In the genomic region with DNA sequence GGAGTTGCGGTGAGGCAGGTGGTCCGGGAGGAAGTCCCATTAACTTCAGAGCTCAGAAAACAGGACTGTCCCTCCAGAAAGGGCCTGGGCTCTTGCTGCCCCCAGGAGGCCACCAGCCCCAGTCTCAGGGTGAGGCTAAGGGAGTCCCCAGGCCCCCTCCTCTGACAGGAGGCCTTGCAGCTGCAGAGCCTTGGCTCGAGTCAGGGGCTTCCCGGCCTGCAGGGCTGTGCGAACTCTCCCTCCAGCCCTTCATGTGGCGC, we compare ENCODE assay signal across 24 cellular contexts. TPM values are rescaled to one million over a fixed set of nuclear protein-coding genes. Genes with fewer than 3 reads are reported as not detected.
DNase-seq lines count a peak whose midpoint lies in the region; ATAC-seq, FAIRE-seq and TF ChIP-seq lines count a peak whose summit lies in the region.
"Had no signal": no experiment of that assay in that cellular context is flagged by ENCODE, and none has a peak within 500 bp of the region (broad histone marks: within the 10 kb centered on the region; RNA-seq: fewer than 3 reads in every experiment).

No MANE protein-coding gene starts in this region.

- H3K9ac ChIP-seq in HepG2 (ENCODE audit: insufficient read depth, low read depth, low read length): peak overlapping the region; percentile 7; the same call in 1 of the 2 replicates

- H3K9me3 ChIP-seq in HepG2 (ENCODE audit: low read length) (no peaks in the 10 kb centered on the region), right lobe of liver (no peaks in the 10 kb centered on the region), lower lobe of right lung (no peaks in the 10 kb centered on the region), osteoblast (ENCODE audit: low read depth, low read length) (no peaks in the 10 kb centered on the region)
- H3K9me3 ChIP-seq: A549; BLaER1 treated with 17β-estradiol and CSF1 and Interleukin-3, amounts not matched to agents 10 nM and 100 nM had no signal

- TF ChIP-seq RAD21 in HepG2 (CRISPR knock-in tag; IDR thresholded peaks at IDR 0.05): no peak

- BruUV-seq in HepG2 (replicated peaks; lab: Mats Ljungman, UMichigan): no TSS peak

- ATAC-seq in HepG2 (no peak), right lobe of liver (no peak), lower lobe of right lung (no peak), HG03432 (IDR thresholded peaks at IDR 0.05; ENCODE audit: unreplicated experiment) (no peak)
- ATAC-seq: A549, HCT116 had no signal

- FAIRE-seq in HepG2 (lab: Jason Lieb, UNC): no peak
- FAIRE-seq: A549 had no signal

- POLR2A ChIA-PET in HepG2 (lab: Yijun Ruan, JAX): interaction anchor here (0.5 to 1.3 kb wide), 4 partner anchors 29 to 96 kb away, joined by 3 to 8 read pairs (median 4); partner anchors contain the start of genes TOR4A and TPRN

- H4K20me1 ChIP-seq in HepG2 (ENCODE audit: insufficient read depth, low read length): peaks cover 14% of the 10 kb centered on the region
- peaks cover 18% of the 10 kb centered on the region for H4K20me1 ChIP-seq in osteoblast (ENCODE audit: insufficient read depth, low read length)

- H2AFZ ChIP-seq in HepG2 (ENCODE audit: low read length) (no peak overlapping the region), osteoblast (ENCODE audit: low read length) (no peak overlapping the region)

- in situ Hi-C loops in HepG2 (cut with HindIII; ENCODE audit: extremely low pct_ligation_motif_present, low pct_unique_long_range_greater_than_20kb): no loop called here

- H3K27me3 ChIP-seq in HepG2 (ENCODE audit: control insufficient read depth in 1 of 2, insufficient read depth in 2 of 2, low read length in 2 of 2) (peaks cover 2 to 9% of the 10 kb centered on the region in 2 experiments; a peak in 2 of 5 replicates), right lobe of liver (no peaks in the 10 kb centered on the region), lower lobe of right lung (ENCODE audit: low read depth) (no peaks in the 10 kb centered on the region), osteoblast (ENCODE audit: insufficient read depth, low read length) (peaks cover 5% of the 10 kb centered on the region)
- H3K27me3 ChIP-seq: BLaER1 treated with 17β-estradiol and CSF1 and Interleukin-3, amounts not matched to agents 10 nM and 100 nM had no signal

- no peak overlapping the region for H3K27ac ChIP-seq in HepG2 (ENCODE audit: extremely low read length, insufficient read depth, low read length)
- H3K27ac ChIP-seq in right lobe of liver: no peak overlapping the region
- H3K27ac ChIP-seq in lower lobe of right lung: peak overlapping the region; percentile 33
- H3K27ac ChIP-seq in osteoblast (ENCODE audit: low read depth, low read length): no peak overlapping the region
- H3K27ac ChIP-seq: 22Rv1; A549; BLaER1 treated with 17β-estradiol and CSF1 and Interleukin-3, amounts not matched to agents 10 nM and 100 nM had no signal

- TF ChIP-seq EP300 in HepG2 (IDR thresholded peaks at IDR 0.05; ENCODE audit: low read depth in 2 of 2, low read length in 2 of 2) (no peak), HepG2 (CRISPR knock-in tag; IDR thresholded peaks at IDR 0.05; ENCODE audit: borderline replicate concordance) (no peak)

- H3K79me2 ChIP-seq in HepG2 (ENCODE audit: insufficient read depth, low read length) (peaks cover 11% of the 10 kb centered on the region), osteoblast (ENCODE audit: insufficient read depth, low read length) (peaks cover 10% of the 10 kb centered on the region)

- H3K4me3 ChIP-seq in HepG2 (replicated peaks in 1 of 3; ENCODE audit: insufficient read depth in 1 of 3, low read depth in 2 of 3, low read length in 3 of 3) (peak overlapping the region in 2 of 3 experiments; percentile 7 to 64; a peak in 2 of 6 replicates), right lobe of liver (no peak overlapping the region), lower lobe of right lung (no peak overlapping the region), osteoblast (ENCODE audit: insufficient read depth, low read length) (no peak overlapping the region)
- H3K4me3 ChIP-seq: A549; BLaER1 treated with 17β-estradiol and CSF1 and Interleukin-3, amounts not matched to agents 10 nM and 100 nM had no signal

- H3K4me2 ChIP-seq in HepG2 (ENCODE audit: low read depth, low read length) (peak overlapping the region; percentile 87), osteoblast (ENCODE audit: insufficient read depth, low read length) (no peak overlapping the region)
- H3K4me2 ChIP-seq: A549 had no signal

- TF ChIP-seq POLR2A in HepG2 (IDR thresholded peaks at IDR 0.05; ENCODE audit: insufficient read depth in 1 of 2, low read depth in 2 of 2, low read length in 2 of 2): no peak
- TF ChIP-seq POLR2A in right lobe of liver (IDR thresholded peaks at IDR 0.05): no peak

- H3K4me1 ChIP-seq in HepG2 (ENCODE audit: insufficient read depth, low read length) (peaks cover 86% of the 10 kb centered on the region), right lobe of liver (peaks cover 0 to 2% (median under 1%) of the 10 kb centered on the region in 4 donors), lower lobe of right lung (peaks cover 16% of the 10 kb centered on the region), osteoblast (ENCODE audit: insufficient read depth, low read length) (no peaks in the 10 kb centered on the region)

- WGBS in HepG2 (ENCODE audit: low lambda C conversion rate): 49% methylated on average over 5 of the region's 6 CpGs
- WGBS in right lobe of liver (ENCODE audit: insufficient coverage, low coverage, low lambda C conversion rate, missing lambda C conversion rate): 81% methylated on average over 4 of the region's 6 CpGs

- intact Hi-C loops in HepG2 (cut with micrococcal nuclease; ENCODE audit: unreplicated experiment): no loop called here
- intact Hi-C loops in right lobe of liver (cut with DNase I): no loop called here
- intact Hi-C loops in lower lobe of right lung (cut with DNase I): no loop called here

- no peak for DNase-seq in HepG2 (ENCODE audit: low spot score)
- no peak for DNase-seq in right lobe of liver
- DNase-seq in lower lobe of right lung: no peak
- peak; percentile 50 for DNase-seq in osteoblast (ENCODE audit: insufficient read length, low spot score, missing footprints)
- no peak for DNase-seq in CD1c-positive myeloid dendritic cell (ENCODE audit: extremely low spot score)
- no peak for DNase-seq in NCI-H1417 (lab: John Stamatoyannopoulos, UW)
- DNase-seq in NCI-H226: no peak
- DNase-seq: AML-193; CD4-positive, CD25-positive, alpha-beta regulatory T cell; CD8-positive, alpha-beta memory T cell; COR-L47; DMS 273 treated with DMSO at 0.1 percent for 48 hours; DMS53; DND-41; EL; GOT3; H7; HFFc6 had no signal

- H3K36me3 ChIP-seq in HepG2 (replicated peaks in 1 of 2; ENCODE audit: control insufficient read depth in 1 of 2, insufficient read depth in 2 of 2, low read length in 2 of 2) (peaks cover 2 to 8% of the 10 kb centered on the region in 2 experiments; a peak in 3 of 5 replicates), right lobe of liver (peaks cover 0 to 8% (median 2%) of the 10 kb centered on the region in 4 donors), lower lobe of right lung (peaks cover 11% of the 10 kb centered on the region), osteoblast (ENCODE audit: insufficient read depth, low read length) (peaks cover 9% of the 10 kb centered on the region)

- CTCF ChIA-PET in HepG2 (lab: Yijun Ruan, JAX; ENCODE audit: low intra/inter-chr PET ratio, low total read pairs): interaction anchor here (1.1 kb wide), 1 partner anchor 12 kb away, joined by 3 read pairs; no protein-coding TSS in a partner anchor

- TF ChIP-seq CTCF in HepG2 (CRISPR knock-in tag; IDR thresholded peaks at IDR 0.05) (no peak), right lobe of liver (IDR thresholded peaks at IDR 0.05) (no peak), lower lobe of right lung (IDR thresholded peaks at IDR 0.05) (no peak), osteoblast (IDR thresholded peaks at IDR 0.05; ENCODE audit: extremely low read depth, low read depth, low read length) (no peak)

RNA-seq across cellular contexts. Expression of gene STPG3, which starts 3.2 kb away (rescaled TPM):
- total RNA-seq in HepG2 (2016; rRNA removed; fragmentation: Illumina TruSeq; extraction: Trizol): not detected in 2 replicates
- not detected in 2 replicates for total RNA-seq in HepG2 (2016; cell fraction: cytosol; rRNA removed; fragmentation: Illumina TruSeq; extraction: Trizol; ENCODE audit: low read depth)
- total RNA-seq in HepG2 (2016; cell fraction: insoluble cytoplasmic fraction; rRNA removed; fragmentation: Illumina TruSeq; extraction: Trizol): not detected in 2 replicates
- not detected in 2 replicates for total RNA-seq in HepG2 (2016; cell fraction: membrane; rRNA removed; fragmentation: Illumina TruSeq; extraction: Trizol)
- total RNA-seq in HepG2 (2016; cell fraction: nucleus; rRNA removed; fragmentation: Illumina TruSeq; extraction: Trizol): not detected in 2 replicates
- not detected in 2 replicates for polyA plus RNA-seq in HepG2 (2011; rRNA removed)
- polyA plus RNA-seq in HepG2 (2011; cell fraction: cytosol; rRNA removed): not detected in 2 replicates
- 0.45 and 0.50 TPM in 2 replicates for polyA plus RNA-seq in HepG2 (2011; cell fraction: nucleus; rRNA removed)
- polyA plus RNA-seq in HepG2 (2012): 0.27 and 0.35 TPM in 2 replicates
- polyA plus RNA-seq in HepG2 (2016; cell fraction: cytosol; fragmentation: Illumina TruSeq; extraction: Trizol; ENCODE audit: low read depth): not detected in 2 replicates
- polyA plus RNA-seq in HepG2 (2016; cell fraction: insoluble cytoplasmic fraction; fragmentation: Illumina TruSeq; extraction: Trizol; ENCODE audit: low read depth): not detected in 2 replicates
- not detected in 2 replicates for polyA plus RNA-seq in HepG2 (2016; cell fraction: membrane; fragmentation: Illumina TruSeq; extraction: Trizol; ENCODE audit: low read depth)
- polyA plus RNA-seq in HepG2 (2016; cell fraction: nucleus; fragmentation: Illumina TruSeq; extraction: Trizol; ENCODE audit: insufficient read depth, low read depth): not detected in 2 replicates
- polyA minus RNA-seq in HepG2 (2011; rRNA and poly(A)+ RNA removed; ENCODE audit: low replicate concordance): 0.23 TPM in 1 of 2 replicates, not detected in the other
- polyA minus RNA-seq in HepG2 (2011; cell fraction: cytosol; rRNA and poly(A)+ RNA removed): not detected in 2 replicates
- not detected in 2 replicates for polyA minus RNA-seq in HepG2 (2011; cell fraction: nucleus; rRNA and poly(A)+ RNA removed)
- total RNA-seq in right lobe of liver: not detected
- 0.38 TPM for total RNA-seq in lower lobe of right lung
- total RNA-seq in osteoblast: 0.36 TPM in 1 of 2 replicates, not detected in the other
- total RNA-seq: CD4-positive, CD25-positive, alpha-beta regulatory T cell; G401; H7; HFFc6 had no signal
- polyA plus RNA-seq: A549; CD4-positive, CD25-positive, alpha-beta regulatory T cell; CD8-positive, alpha-beta memory T cell had no signal

RNA-seq across cellular contexts. Expression of gene TUBB4B, which starts 6.8 kb away (rescaled TPM):
- total RNA-seq in HepG2 (2016; rRNA removed; fragmentation: Illumina TruSeq; extraction: Trizol): 412 and 481 TPM in 2 replicates
- total RNA-seq in HepG2 (2016; cell fraction: cytosol; rRNA removed; fragmentation: Illumina TruSeq; extraction: Trizol; ENCODE audit: low read depth): 96.3 and 106 TPM in 2 replicates
- 424 and 467 TPM in 2 replicates for total RNA-seq in HepG2 (2016; cell fraction: insoluble cytoplasmic fraction; rRNA removed; fragmentation: Illumina TruSeq; extraction: Trizol)
- total RNA-seq in HepG2 (2016; cell fraction: membrane; rRNA removed; fragmentation: Illumina TruSeq; extraction: Trizol): 128 TPM in 2 replicates
- 195 and 203 TPM in 2 replicates for total RNA-seq in HepG2 (2016; cell fraction: nucleus; rRNA removed; fragmentation: Illumina TruSeq; extraction: Trizol)
- polyA plus RNA-seq in HepG2 (2011; rRNA removed): 182 and 243 TPM in 2 replicates
- 251 and 293 TPM in 2 replicates for polyA plus RNA-seq in HepG2 (2011; cell fraction: cytosol; rRNA removed)
- polyA plus RNA-seq in HepG2 (2011; cell fraction: nucleus; rRNA removed): 210 and 235 TPM in 2 replicates
- 190 and 205 TPM in 2 replicates for polyA plus RNA-seq in HepG2 (2012)
- polyA plus RNA-seq in HepG2 (2016; cell fraction: cytosol; fragmentation: Illumina TruSeq; extraction: Trizol; ENCODE audit: low read depth): 115 and 121 TPM in 2 replicates
- 587 and 625 TPM in 2 replicates for polyA plus RNA-seq in HepG2 (2016; cell fraction: insoluble cytoplasmic fraction; fragmentation: Illumina TruSeq; extraction: Trizol; ENCODE audit: low read depth)
- 115 and 122 TPM in 2 replicates for polyA plus RNA-seq in HepG2 (2016; cell fraction: membrane; fragmentation: Illumina TruSeq; extraction: Trizol; ENCODE audit: low read depth)
- 355 and 369 TPM in 2 replicates for polyA plus RNA-seq in HepG2 (2016; cell fraction: nucleus; fragmentation: Illumina TruSeq; extraction: Trizol; ENCODE audit: insufficient read depth, low read depth)
- 270 and 721 TPM in 2 replicates for polyA minus RNA-seq in HepG2 (2011; rRNA and poly(A)+ RNA removed; ENCODE audit: low replicate concordance)
- polyA minus RNA-seq in HepG2 (2011; cell fraction: cytosol; rRNA and poly(A)+ RNA removed): 140 and 144 TPM in 2 replicates
- polyA minus RNA-seq in HepG2 (2011; cell fraction: nucleus; rRNA and poly(A)+ RNA removed): 74.6 and 75.6 TPM in 2 replicates
- 100 to 1,000 TPM in 5 of 6 experiments, 10 to 100 TPM in 1; 88.4 to 274 (median 124) TPM for total RNA-seq in right lobe of liver
- 208 TPM for total RNA-seq in lower lobe of right lung
- total RNA-seq in osteoblast: 67.7 and 74.0 TPM in 2 replicates

RNA-seq across cellular contexts. Expression of gene NELFB, which starts 7.3 kb away (rescaled TPM):
- 38.7 and 45.8 TPM in 2 replicates for total RNA-seq in HepG2 (2016; rRNA removed; fragmentation: Illumina TruSeq; extraction: Trizol)
- total RNA-seq in HepG2 (2016; cell fraction: cytosol; rRNA removed; fragmentation: Illumina TruSeq; extraction: Trizol; ENCODE audit: low read depth): 11.1 and 13.7 TPM in 2 replicates
- total RNA-seq in HepG2 (2016; cell fraction: insoluble cytoplasmic fraction; rRNA removed; fragmentation: Illumina TruSeq; extraction: Trizol): 33.9 and 46.1 TPM in 2 replicates
- total RNA-seq in HepG2 (2016; cell fraction: membrane; rRNA removed; fragmentation: Illumina TruSeq; extraction: Trizol): 31.9 and 34.1 TPM in 2 replicates
- 19.5 and 22.8 TPM in 2 replicates for total RNA-seq in HepG2 (2016; cell fraction: nucleus; rRNA removed; fragmentation: Illumina TruSeq; extraction: Trizol)
- 26.5 and 38.0 TPM in 2 replicates for polyA plus RNA-seq in HepG2 (2011; rRNA removed)
- polyA plus RNA-seq in HepG2 (2011; cell fraction: cytosol; rRNA removed): 31.2 and 47.6 TPM in 2 replicates
- 58.0 and 66.2 TPM in 2 replicates for polyA plus RNA-seq in HepG2 (2011; cell fraction: nucleus; rRNA removed)
- 37.0 and 38.0 TPM in 2 replicates for polyA plus RNA-seq in HepG2 (2012)
- 13.2 and 13.7 TPM in 2 replicates for polyA plus RNA-seq in HepG2 (2016; cell fraction: cytosol; fragmentation: Illumina TruSeq; extraction: Trizol; ENCODE audit: low read depth)
- 38.8 and 48.5 TPM in 2 replicates for polyA plus RNA-seq in HepG2 (2016; cell fraction: insoluble cytoplasmic fraction; fragmentation: Illumina TruSeq; extraction: Trizol; ENCODE audit: low read depth)
- polyA plus RNA-seq in HepG2 (2016; cell fraction: membrane; fragmentation: Illumina TruSeq; extraction: Trizol; ENCODE audit: low read depth): 24.3 and 28.9 TPM in 2 replicates
- 40.4 and 45.0 TPM in 2 replicates for polyA plus RNA-seq in HepG2 (2016; cell fraction: nucleus; fragmentation: Illumina TruSeq; extraction: Trizol; ENCODE audit: insufficient read depth, low read depth)
- 63.2 and 70.3 TPM in 2 replicates for polyA minus RNA-seq in HepG2 (2011; rRNA and poly(A)+ RNA removed; ENCODE audit: low replicate concordance)
- polyA minus RNA-seq in HepG2 (2011; cell fraction: cytosol; rRNA and poly(A)+ RNA removed): 28.7 and 31.0 TPM in 2 replicates
- polyA minus RNA-seq in HepG2 (2011; cell fraction: nucleus; rRNA and poly(A)+ RNA removed): 10.3 and 11.6 TPM in 2 replicates
- total RNA-seq in right lobe of liver: 10 to 100 TPM; 15.6 to 21.6 (median 20.1) TPM
- total RNA-seq in lower lobe of right lung: 44.7 TPM
- 46.0 and 47.4 TPM in 2 replicates for total RNA-seq in osteoblast

RNA-seq across cellular contexts. Expression of gene SLC34A3, which starts 17.1 kb away (rescaled TPM):
- total RNA-seq in HepG2 (2016; rRNA removed; fragmentation: Illumina TruSeq; extraction: Trizol) (0.38 and 1.0 TPM in 2 replicates), right lobe of liver (not detected), lower lobe of right lung (not detected), osteoblast (not detected in 2 replicates)
- 0.97 and 1.3 TPM in 2 replicates for total RNA-seq in HepG2 (2016; cell fraction: cytosol; rRNA removed; fragmentation: Illumina TruSeq; extraction: Trizol; ENCODE audit: low read depth)
- total RNA-seq in HepG2 (2016; cell fraction: insoluble cytoplasmic fraction; rRNA removed; fragmentation: Illumina TruSeq; extraction: Trizol): 0.51 and 0.97 TPM in 2 replicates
- 0.74 and 0.76 TPM in 2 replicates for total RNA-seq in HepG2 (2016; cell fraction: membrane; rRNA removed; fragmentation: Illumina TruSeq; extraction: Trizol)
- total RNA-seq in HepG2 (2016; cell fraction: nucleus; rRNA removed; fragmentation: Illumina TruSeq; extraction: Trizol): 0.60 and 0.81 TPM in 2 replicates
- 0.07 and 0.20 TPM in 2 replicates for polyA plus RNA-seq in HepG2 (2011; rRNA removed)
- polyA plus RNA-seq in HepG2 (2011; cell fraction: cytosol; rRNA removed): 0.09 and 0.16 TPM in 2 replicates
- 0.33 and 0.50 TPM in 2 replicates for polyA plus RNA-seq in HepG2 (2011; cell fraction: nucleus; rRNA removed)
- polyA plus RNA-seq in HepG2 (2012): 0.21 and 0.60 TPM in 2 replicates
- 0.59 and 0.93 TPM in 2 replicates for polyA plus RNA-seq in HepG2 (2016; cell fraction: cytosol; fragmentation: Illumina TruSeq; extraction: Trizol; ENCODE audit: low read depth)
- polyA plus RNA-seq in HepG2 (2016; cell fraction: insoluble cytoplasmic fraction; fragmentation: Illumina TruSeq; extraction: Trizol; ENCODE audit: low read depth): 0.58 and 0.62 TPM in 2 replicates
- 0.52 and 0.70 TPM in 2 replicates for polyA plus RNA-seq in HepG2 (2016; cell fraction: membrane; fragmentation: Illumina TruSeq; extraction: Trizol; ENCODE audit: low read depth)
- polyA plus RNA-seq in HepG2 (2016; cell fraction: nucleus; fragmentation: Illumina TruSeq; extraction: Trizol; ENCODE audit: insufficient read depth, low read depth): 1.2 and 1.8 TPM in 2 replicates
- 0.12 and 0.20 TPM in 2 replicates for polyA minus RNA-seq in HepG2 (2011; rRNA and poly(A)+ RNA removed; ENCODE audit: low replicate concordance)
- not detected in 2 replicates for polyA minus RNA-seq in HepG2 (2011; cell fraction: cytosol; rRNA and poly(A)+ RNA removed)
- polyA minus RNA-seq in HepG2 (2011; cell fraction: nucleus; rRNA and poly(A)+ RNA removed): not detected in 2 replicates
- total RNA-seq: CD4-positive, CD25-positive, alpha-beta regulatory T cell; CD8-positive, alpha-beta memory T cell; G401; HFFc6 had no signal
- polyA plus RNA-seq: CD4-positive, CD25-positive, alpha-beta regulatory T cell; CD8-positive, alpha-beta memory T cell had no signal

RNA-seq across cellular contexts. Expression of gene RNF224, which starts 20.5 kb away (rescaled TPM):
- total RNA-seq in HepG2 (2016; rRNA removed; fragmentation: Illumina TruSeq; extraction: Trizol) (0.09 and 0.10 TPM in 2 replicates), right lobe of liver (not detected), lower lobe of right lung (0.21 TPM), osteoblast (under 0.01 TPM in 1 of 2 replicates, not detected in the other)
- not detected in 2 replicates for total RNA-seq in HepG2 (2016; cell fraction: cytosol; rRNA removed; fragmentation: Illumina TruSeq; extraction: Trizol; ENCODE audit: low read depth)
- not detected in 2 replicates for total RNA-seq in HepG2 (2016; cell fraction: insoluble cytoplasmic fraction; rRNA removed; fragmentation: Illumina TruSeq; extraction: Trizol)
- total RNA-seq in HepG2 (2016; cell fraction: membrane; rRNA removed; fragmentation: Illumina TruSeq; extraction: Trizol): 0.12 TPM in 1 of 2 replicates, not detected in the other
- total RNA-seq in HepG2 (2016; cell fraction: nucleus; rRNA removed; fragmentation: Illumina TruSeq; extraction: Trizol): not detected in 2 replicates
- not detected in 2 replicates for polyA plus RNA-seq in HepG2 (2011; rRNA removed)
- 0.03 and 0.04 TPM in 2 replicates for polyA plus RNA-seq in HepG2 (2011; cell fraction: cytosol; rRNA removed)
- 0.07 and 0.11 TPM in 2 replicates for polyA plus RNA-seq in HepG2 (2011; cell fraction: nucleus; rRNA removed)
- 0.33 and 0.51 TPM in 2 replicates for polyA plus RNA-seq in HepG2 (2012)
- polyA plus RNA-seq in HepG2 (2016; cell fraction: cytosol; fragmentation: Illumina TruSeq; extraction: Trizol; ENCODE audit: low read depth): not detected in 2 replicates
- polyA plus RNA-seq in HepG2 (2016; cell fraction: insoluble cytoplasmic fraction; fragmentation: Illumina TruSeq; extraction: Trizol; ENCODE audit: low read depth): 0.25 TPM in 1 of 2 replicates, not detected in the other
- not detected in 2 replicates for polyA plus RNA-seq in HepG2 (2016; cell fraction: membrane; fragmentation: Illumina TruSeq; extraction: Trizol; ENCODE audit: low read depth)
- 0.25 TPM in 1 of 2 replicates, not detected in the other for polyA plus RNA-seq in HepG2 (2016; cell fraction: nucleus; fragmentation: Illumina TruSeq; extraction: Trizol; ENCODE audit: insufficient read depth, low read depth)
- 0.10 and 0.44 TPM in 2 replicates for polyA minus RNA-seq in HepG2 (2011; rRNA and poly(A)+ RNA removed; ENCODE audit: low replicate concordance)
- polyA minus RNA-seq in HepG2 (2011; cell fraction: cytosol; rRNA and poly(A)+ RNA removed): not detected in 2 replicates
- polyA minus RNA-seq in HepG2 (2011; cell fraction: nucleus; rRNA and poly(A)+ RNA removed): 0.26 TPM in 1 of 2 replicates, not detected in the other
- total RNA-seq: CD4-positive, CD25-positive, alpha-beta regulatory T cell; CD8-positive, alpha-beta memory T cell; G401; H7; HFFc6 had no signal
- polyA plus RNA-seq: CD4-positive, CD25-positive, alpha-beta regulatory T cell; CD8-positive, alpha-beta memory T cell had no signal

Comparison
In these comparisons a context has a peak if more than half of its experiments do, and no peak if none do; other contexts are left out.
1. H3K4me3 ChIP-seq: peak in HepG2 (2 of 3); none in right lobe of liver (0 of 3), lower lobe of right lung (single experiment) and osteoblast (single experiment).